ENCODE assay signal across 8 cellular contexts in genomic region chr15:99511865-99512632, GRCh38. TPM values are rescaled to one million over a fixed set of nuclear protein-coding genes. Genes with fewer than 3 reads are reported as not detected.
DNase-seq lines count a peak whose midpoint lies in the region; ATAC-seq and TF ChIP-seq lines count a peak whose summit lies in the region.

No MANE protein-coding gene starts in this region.

- H3K4me3 ChIP-seq in SU-DHL-6 (ENCODE audit: insufficient read depth, low read length, poor library complexity, severe bottlenecking), result no peak overlapping the region
- no peak overlapping the region for H3K4me3 ChIP-seq in sigmoid colon

- H3K36me3 ChIP-seq in SU-DHL-6 (ENCODE audit: low read length) (no peaks in the 10 kb centered on the region), sigmoid colon (no peaks in the 10 kb centered on the region)

- no peaks in the 10 kb centered on the region for H3K9me2 ChIP-seq in SU-DHL-6 (replicated peaks; ENCODE audit: insufficient read depth, low read length)

- no peak overlapping the region for H3K9ac ChIP-seq in SU-DHL-6 (ENCODE audit: low read length)

- TF ChIP-seq CTCF in SU-DHL-6 (IDR thresholded peaks at IDR 0.05; ENCODE audit: insufficient read depth, low read length, poor library complexity, severe bottlenecking), result no peak
- TF ChIP-seq CTCF in sigmoid colon (IDR thresholded peaks at IDR 0.05), result no peak

- intact Hi-C loops in sigmoid colon (cut with DNase I), result no loop called here

- ATAC-seq in GM18909 (IDR thresholded peaks at IDR 0.05; ENCODE audit: poor library complexity, unreplicated experiment) (peak; percentile 75), HG02870 (IDR thresholded peaks at IDR 0.05; ENCODE audit: unreplicated experiment) (peak; percentile 60), left lobe of liver (no peak)

- H3K79me2 ChIP-seq in SU-DHL-6 (ENCODE audit: insufficient read depth, low read length), result no peaks in the 10 kb centered on the region

- TF ChIP-seq POLR2A in sigmoid colon (IDR thresholded peaks at IDR 0.05), result no peak

- peaks cover 0 to 34% (median 26%) of the 10 kb centered on the region in 4 donors for H3K4me1 ChIP-seq in sigmoid colon

- H4K20me1 ChIP-seq in SU-DHL-6 (ENCODE audit: low read depth, low read length), result no peaks in the 10 kb centered on the region

- H3K27ac ChIP-seq in SU-DHL-6 (ENCODE audit: low read depth, low read length) (peak overlapping the region; percentile 64), sigmoid colon (peak overlapping the region in 3 of 4 donors; percentile 53 to 82 (median 77))

- peak overlapping the region; percentile 39 for H3K4me2 ChIP-seq in SU-DHL-6 (ENCODE audit: low read depth, low read length, poor library complexity, severe bottlenecking)

- DNase-seq in sigmoid colon (no peak), left lobe of liver (ENCODE audit: low spot score) (no peak), NCI-H2081 (lab: John Stamatoyannopoulos, UW) (no peak), DMS79 treated with DMSO at 0.1 percent for 48 hours (lab: John Stamatoyannopoulos, UW) (no peak), dermis blood vessel endothelial cell (no peak)

- H3F3A ChIP-seq in SU-DHL-6 (ENCODE audit: insufficient read depth), result no peaks in the 10 kb centered on the region

- TF ChIP-seq EP300 in sigmoid colon (IDR thresholded peaks at IDR 0.05), result no peak

- H3K9me3 ChIP-seq in SU-DHL-6 (ENCODE audit: insufficient read depth, low read length) (no peaks in the 10 kb centered on the region), sigmoid colon (no peaks in the 10 kb centered on the region)

- H3K27me3 ChIP-seq in SU-DHL-6 (ENCODE audit: low read length) (no peaks in the 10 kb centered on the region), sigmoid colon (no peaks in the 10 kb centered on the region)

- H2AFZ ChIP-seq in SU-DHL-6 (ENCODE audit: low read depth, low read length, severe bottlenecking), result peak overlapping the region; percentile 15

- 55 to 80% methylated on average over 14 of the region's 14 CpGs for WGBS in sigmoid colon, 2 donors

RNA-seq across cellular contexts. Expression of gene MEF2A, which starts 53.7 kb away (rescaled TPM):
- total RNA-seq in sigmoid colon, result 100 to 1,000 TPM in 1 of 4 donors, 10 to 100 TPM in 3; 78.8 to 123 (median 80.3) TPM
- polyA plus RNA-seq in sigmoid colon, result 10 to 100 TPM; 11.6 to 15.4 (median 14.4) TPM
- 20.7 TPM for total RNA-seq in left lobe of liver
- total RNA-seq in dermis blood vessel endothelial cell, result 24.2 and 25.4 TPM in 2 replicates
